Comparison of ENCODE assay signal across 15 cellular contexts in genomic region chrX:12440245-12440644, GRCh38.
DNase-seq lines count a peak whose midpoint lies in the region; ATAC-seq and TF ChIP-seq lines count a peak whose summit lies in the region.
"Had no signal": no experiment of that assay in that cellular context is flagged by ENCODE, and none has a peak within 500 bp of the region (broad histone marks: within the 10 kb centered on the region; RNA-seq: fewer than 3 reads in every experiment).

No MANE protein-coding gene starts in this region.

- H3K4me2 ChIP-seq in GM23338 (0 out of 2 replicates have a peak overlapping the region, but pooled peaks have one; percentile 48), mesendoderm (ENCODE audit: low read length) (no peak overlapping the region)
- H3K4me2 ChIP-seq: BLaER1 had no signal

- H3K36me3 ChIP-seq in GM23338 (ENCODE audit: insufficient read depth) (no peaks in the 10 kb centered on the region), endodermal cell (ENCODE audit: control insufficient read depth, insufficient read depth, low read length) (no peaks in the 10 kb centered on the region), mesendoderm (ENCODE audit: control insufficient read depth, insufficient read depth, low read length) (no peaks in the 10 kb centered on the region)
- H3K36me3 ChIP-seq: BLaER1 had no signal

- H3F3A ChIP-seq in GM23338 (replicated peaks; ENCODE audit: low read depth): no peaks in the 10 kb centered on the region

- no peaks in the 10 kb centered on the region for H3K9me3 ChIP-seq in endodermal cell (ENCODE audit: control insufficient read depth, low read length)
- H3K9me3 ChIP-seq: BLaER1 had no signal

- H3K4ac ChIP-seq in mesendoderm (ENCODE audit: low read depth, low read length): no peak overlapping the region

- no peak overlapping the region for H2BK5ac ChIP-seq in mesendoderm (ENCODE audit: low read length)

- H3K4me1 ChIP-seq in GM23338 (ENCODE audit: insufficient read depth) (0 out of 2 replicates have a peak, but pooled peaks cover 6% of the 10 kb centered on the region), endodermal cell (ENCODE audit: control insufficient read depth, insufficient read depth, low read length) (no peaks in the 10 kb centered on the region), mesendoderm (ENCODE audit: control insufficient read depth, low read depth, low read length) (no peaks in the 10 kb centered on the region)
- H3K4me1 ChIP-seq: BLaER1 had no signal

- H4K5ac ChIP-seq in mesendoderm (ENCODE audit: low read length): no peak overlapping the region

- H3K27ac ChIP-seq in GM23338 (ENCODE audit: low read depth) (no peak overlapping the region), endodermal cell (ENCODE audit: low read depth, low read length) (no peak overlapping the region), mesendoderm (ENCODE audit: low read depth, low read length) (no peak overlapping the region)
- H3K27ac ChIP-seq: BLaER1 had no signal

- H3K9ac ChIP-seq in endodermal cell (ENCODE audit: extremely low read depth, low read length, poor library complexity, severe bottlenecking): no peak overlapping the region
- no peak overlapping the region for H3K9ac ChIP-seq in mesendoderm (ENCODE audit: low read length)
- H3K9ac ChIP-seq: BLaER1 had no signal

- no peaks in the 10 kb centered on the region for H3K9me2 ChIP-seq in GM23338 (ENCODE audit: insufficient read depth)

- H2BK15ac ChIP-seq in mesendoderm (replicated peaks; ENCODE audit: low read depth): no peak overlapping the region

- H3K27me3 Mint-ChIP-seq in GM23338 (ENCODE audit: insufficient read depth, low read depth, poor library complexity) (no peaks in the 10 kb centered on the region), endodermal cell (ENCODE audit: insufficient read depth) (peaks cover 1% of the 10 kb centered on the region)

- no peak overlapping the region for H3K4me3 ChIP-seq in GM23338
- no peak overlapping the region for H3K4me3 ChIP-seq in endodermal cell (ENCODE audit: low read length)
- no peak overlapping the region for H3K4me3 ChIP-seq in mesendoderm (ENCODE audit: low read length)
- H3K4me3 ChIP-seq: BLaER1, GM12878 had no signal

- no peak overlapping the region for H3K56ac ChIP-seq in mesendoderm (ENCODE audit: low read length)

- H2AK5ac ChIP-seq in mesendoderm (ENCODE audit: low read length): no peak overlapping the region

- H3K23ac ChIP-seq in mesendoderm (ENCODE audit: low read length): no peak overlapping the region

- H2AFZ ChIP-seq in GM23338: no peak overlapping the region

- peaks cover 20% of the 10 kb centered on the region; the same call in 2 of the 3 replicates for H3K4me1 Mint-ChIP-seq in GM23338
- H3K4me1 Mint-ChIP-seq in endodermal cell: peaks cover 23% of the 10 kb centered on the region

- H2BK120ac ChIP-seq in mesendoderm (ENCODE audit: low read depth, low read length): no peak overlapping the region

- no peak for TF ChIP-seq CTCF in GM23338 (conservative IDR thresholded peaks at IDR 0.05; ENCODE audit: low read depth in 2 of 2)
- no peak for TF ChIP-seq CTCF in endodermal cell (conservative IDR thresholded peaks at IDR 0.05)

- peak overlapping the region; percentile 83; the same call in 1 of the 2 replicates for H3K27ac Mint-ChIP-seq in GM23338
- no peak overlapping the region for H3K27ac Mint-ChIP-seq in endodermal cell
- H3K27ac Mint-ChIP-seq: CD8-positive, alpha-beta T cell; HFFc6 had no signal

- H3K36me3 Mint-ChIP-seq in GM23338 (ENCODE audit: low read depth): no peaks in the 10 kb centered on the region
- H3K36me3 Mint-ChIP-seq in endodermal cell (ENCODE audit: low read depth): no peaks in the 10 kb centered on the region
- H3K36me3 Mint-ChIP-seq: CD8-positive, alpha-beta T cell had no signal

- no peak overlapping the region for H3K18ac ChIP-seq in mesendoderm (ENCODE audit: low read length)

- H3K79me2 ChIP-seq in GM23338 (replicated peaks; ENCODE audit: insufficient read depth): no peaks in the 10 kb centered on the region
- H3K79me2 ChIP-seq in mesendoderm (ENCODE audit: control insufficient read depth, insufficient read depth, low read length): no peaks in the 10 kb centered on the region

- H4K20me1 ChIP-seq in GM23338 (replicated peaks; ENCODE audit: insufficient read depth): no peaks in the 10 kb centered on the region

- H3K9me3 Mint-ChIP-seq in GM23338 (no peaks in the 10 kb centered on the region), endodermal cell (peaks cover 3% of the 10 kb centered on the region)
- H3K9me3 Mint-ChIP-seq: CD8-positive, alpha-beta T cell; HFFc6 had no signal

- ATAC-seq in GM23338: peak; percentile 83
- ATAC-seq in GM21576 (IDR thresholded peaks at IDR 0.05; ENCODE audit: unreplicated experiment): no peak
- ATAC-seq: CD8-positive, alpha-beta T cell; GM12878; HCT116 had no signal

- no peak overlapping the region for H3K4me3 Mint-ChIP-seq in GM23338
- H3K4me3 Mint-ChIP-seq in endodermal cell: no peak overlapping the region
- H3K4me3 Mint-ChIP-seq: CD8-positive, alpha-beta T cell; HFFc6 had no signal

- DNase-seq in GM23338 (ENCODE audit: low spot score): peak; percentile 17
- peak; percentile 54 for DNase-seq in NCI-H69 (lab: John Stamatoyannopoulos, UW)
- peak; percentile 45 for DNase-seq in endodermal cell
- peak; percentile 32 for DNase-seq in mesendoderm
- no peak for DNase-seq in activated effector memory CD4-positive, alpha-beta T cell treated with anti-CD3 and anti-CD28 coated beads, Interleukin-2, amount 50 U/mL, for 16 hours
- no peak for DNase-seq in dermis blood vessel endothelial cell
- DNase-seq: 8988T; Calu3; CD8-positive, alpha-beta T cell; DMS79 treated with DMSO at 0.1 percent for 48 hours; HFFc6 had no signal

- no peak overlapping the region for H4K8ac ChIP-seq in mesendoderm (ENCODE audit: low read depth, low read length)

- no peaks in the 10 kb centered on the region for H3K27me3 ChIP-seq in GM23338 (ENCODE audit: insufficient read depth)
- H3K27me3 ChIP-seq in endodermal cell (ENCODE audit: control insufficient read depth, insufficient read depth, low read length, poor library complexity, severe bottlenecking): no peaks in the 10 kb centered on the region
- no peaks in the 10 kb centered on the region for H3K27me3 ChIP-seq in mesendoderm (ENCODE audit: insufficient read depth, low read length, poor library complexity)

- H3K79me1 ChIP-seq in mesendoderm (ENCODE audit: low read length): no peaks in the 10 kb centered on the region

TF ChIP-seq in GM23338, 12 proteins besides CTCF, POLR2A, EP300 and RAD21:
- TF ChIP-seq ZNF331 (CRISPR knock-in tag; IDR thresholded peaks at IDR 0.05; ENCODE audit: low read depth) (no peak), ETS1 (IDR thresholded peaks at IDR 0.05) (no peak), ZNF114 (CRISPR knock-in tag; IDR thresholded peaks at IDR 0.05) (no peak), POLR2AphosphoS5 (IDR thresholded peaks at IDR 0.05; ENCODE audit: low read depth) (no peak), JUNB (IDR thresholded peaks at IDR 0.05; ENCODE audit: unreplicated experiment) (no peak)

Comparison
In these comparisons a context has a peak if more than half of its experiments do, and no peak if none do; other contexts are left out.
1. DNase-seq: peak in GM23338 (single experiment), NCI-H69 (single experiment), endodermal cell (single experiment) and mesendoderm (single experiment); none in activated effector memory CD4-positive, alpha-beta T cell treated with anti-CD3 and anti-CD28 coated beads, Interleukin-2, amount 50 U/mL, for 16 hours (single experiment) and dermis blood vessel endothelial cell (single experiment).